ENCODE assay signal across 26 cellular contexts in the genomic region with DNA sequence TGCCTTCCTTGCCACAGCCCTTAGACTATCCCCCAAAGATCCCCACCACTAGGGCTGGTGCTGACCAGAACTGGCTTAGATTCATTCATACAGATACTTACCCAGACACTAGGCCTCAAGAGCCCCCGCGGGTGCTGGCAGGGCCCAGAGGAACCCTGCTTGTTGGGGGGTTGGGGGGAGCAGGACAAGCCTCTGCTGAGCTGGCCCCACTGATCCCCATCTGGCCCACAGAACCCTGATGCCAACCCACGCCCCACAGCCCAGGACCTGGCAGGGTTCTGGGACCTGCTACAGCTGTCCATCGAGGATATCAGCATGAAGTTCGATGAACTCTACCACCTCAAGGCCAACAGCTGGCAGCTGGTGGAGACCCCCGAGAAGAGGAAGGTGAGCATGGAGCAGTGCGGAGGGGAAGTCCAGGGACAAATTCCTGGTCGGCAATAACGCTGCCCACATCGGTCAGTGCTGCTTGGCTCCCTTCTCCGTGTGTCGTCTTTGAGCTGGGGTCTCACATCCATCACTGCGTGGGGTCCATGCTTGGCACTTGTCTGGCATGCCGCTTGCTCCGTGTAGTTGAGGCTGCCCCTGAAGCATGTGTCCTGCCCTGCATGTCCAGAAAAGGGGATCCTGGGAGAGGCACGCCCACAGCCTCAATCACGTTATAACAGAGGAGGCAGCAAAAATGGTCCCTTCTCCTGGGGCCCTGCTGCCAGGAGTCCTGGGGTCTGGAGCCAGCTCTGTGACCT. TPM values are rescaled to one million over a fixed set of nuclear protein-coding genes. Genes with fewer than 3 reads are reported as not detected.
DNase-seq lines count a peak whose midpoint lies in the region; ATAC-seq, FAIRE-seq and TF ChIP-seq lines count a peak whose summit lies in the region.
"Had no signal": no experiment of that assay in that cellular context is flagged by ENCODE, and none has a peak within 500 bp of the region (broad histone marks: within the 10 kb centered on the region; RNA-seq: fewer than 3 reads in every experiment).

No MANE protein-coding gene starts in this region.

- no TSS peak for BruUV-seq in HepG2 (replicated peaks; lab: Mats Ljungman, UMichigan)

- no peak for ATAC-seq in HepG2
- ATAC-seq in right lobe of liver, result no peak
- no peak for ATAC-seq in upper lobe of right lung
- ATAC-seq in HG03457 (IDR thresholded peaks at IDR 0.05; ENCODE audit: unreplicated experiment), result no peak
- ATAC-seq: body of pancreas, Panc1, pancreas had no signal

- H3K27me3 ChIP-seq in HepG2 (ENCODE audit: control insufficient read depth in 1 of 2, insufficient read depth in 2 of 2, low read length in 2 of 2) (no peaks in the 10 kb centered on the region), right lobe of liver (no peaks in the 10 kb centered on the region), rectal smooth muscle tissue (ENCODE audit: control insufficient read depth, insufficient read depth, low read length) (no peaks in the 10 kb centered on the region), BE2C (no peaks in the 10 kb centered on the region), upper lobe of right lung (no peaks in the 10 kb centered on the region)
- H3K27me3 ChIP-seq: body of pancreas, colonic mucosa, pancreas, SJCRH30, thyroid gland had no signal

- TF ChIP-seq EP300 in HepG2 (IDR thresholded peaks at IDR 0.05; ENCODE audit: low read depth in 2 of 2, low read length in 2 of 2), result no peak
- no peak for TF ChIP-seq EP300 in HepG2 (CRISPR knock-in tag; IDR thresholded peaks at IDR 0.05; ENCODE audit: borderline replicate concordance)

- H3K36me3 Mint-ChIP-seq in endothelial cell (ENCODE audit: low read depth, unreplicated experiment), result peaks cover 33% of the 10 kb centered on the region
- H3K36me3 Mint-ChIP-seq: activated naive CD8-positive, alpha-beta T cell treated with anti-CD3 and anti-CD28 coated beads for 36 hours had no signal

- TF ChIP-seq RAD21 in HepG2 (CRISPR knock-in tag; IDR thresholded peaks at IDR 0.05), result no peak

- H3K9ac ChIP-seq in HepG2 (ENCODE audit: insufficient read depth, low read depth, low read length) (no peak overlapping the region), rectal smooth muscle tissue (ENCODE audit: low read length) (no peak overlapping the region)

- no peak; a peak in 1 of 4 replicates for TF ChIP-seq POLR2A in HepG2 (IDR thresholded peaks at IDR 0.05; ENCODE audit: insufficient read depth in 1 of 2, low read depth in 2 of 2, low read length in 2 of 2)
- no peak for TF ChIP-seq POLR2A in right lobe of liver (IDR thresholded peaks at IDR 0.05)

- H3K4me2 ChIP-seq in HepG2 (ENCODE audit: low read depth, low read length), result no peak overlapping the region

- CTCF ChIA-PET in HepG2 (lab: Yijun Ruan, JAX; ENCODE audit: low intra/inter-chr PET ratio, low total read pairs), result no interaction called here

- no peaks in the 10 kb centered on the region for H3K4me1 Mint-ChIP-seq in endothelial cell (ENCODE audit: unreplicated experiment)
- H3K4me1 Mint-ChIP-seq: activated naive CD8-positive, alpha-beta T cell treated with anti-CD3 and anti-CD28 coated beads for 36 hours had no signal

- WGBS in HepG2 (ENCODE audit: low lambda C conversion rate), result 97% methylated on average over 17 of the region's 17 CpGs
- WGBS in right lobe of liver (ENCODE audit: insufficient coverage, low coverage, low lambda C conversion rate, missing lambda C conversion rate), result no CpG with 5 or more reads among the region's 17 CpGs

- no peak for FAIRE-seq in HepG2 (lab: Jason Lieb, UNC)
- FAIRE-seq: D721Med, pancreas, TTC549 had no signal

- no peak overlapping the region for H3K27ac Mint-ChIP-seq in endothelial cell (ENCODE audit: unreplicated experiment)
- H3K27ac Mint-ChIP-seq: activated naive CD8-positive, alpha-beta T cell treated with anti-CD3 and anti-CD28 coated beads for 36 hours had no signal

- peak overlapping the region; percentile 21 for H3K4me3 Mint-ChIP-seq in endothelial cell (ENCODE audit: unreplicated experiment)
- H3K4me3 Mint-ChIP-seq: activated naive CD8-positive, alpha-beta T cell treated with anti-CD3 and anti-CD28 coated beads for 36 hours had no signal

- H3K4me1 ChIP-seq in HepG2 (ENCODE audit: insufficient read depth, low read length) (no peaks in the 10 kb centered on the region), right lobe of liver (no peaks in the 10 kb centered on the region), rectal smooth muscle tissue (ENCODE audit: control insufficient read depth, insufficient read depth, low read length) (peaks cover 18% of the 10 kb centered on the region), BE2C (peaks cover 6% of the 10 kb centered on the region; the same call in 1 of the 2 replicates), upper lobe of right lung (no peaks in the 10 kb centered on the region)
- H3K4me1 ChIP-seq: body of pancreas, colonic mucosa had no signal

- POLR2A ChIA-PET in HepG2 (lab: Yijun Ruan, JAX), result no interaction called here

- H3K9me3 ChIP-seq in HepG2 (ENCODE audit: low read length), result no peaks in the 10 kb centered on the region
- no peaks in the 10 kb centered on the region for H3K9me3 ChIP-seq in right lobe of liver
- no peaks in the 10 kb centered on the region for H3K9me3 ChIP-seq in BE2C
- H3K9me3 ChIP-seq in upper lobe of right lung, result no peaks in the 10 kb centered on the region
- H3K9me3 ChIP-seq: body of pancreas, colonic mucosa, pancreas, SJCRH30, thyroid gland had no signal

- in situ Hi-C loops in HepG2 (cut with HindIII; ENCODE audit: extremely low pct_ligation_motif_present, low pct_unique_long_range_greater_than_20kb), result no loop called here

- DNase-seq in HepG2 (ENCODE audit: low spot score) (no peak), right lobe of liver (no peak), endothelial cell (ENCODE audit: low spot score) (no peak), BE2C (no peak), upper lobe of right lung (no peak), NCI-H1048 (lab: John Stamatoyannopoulos, UW) (no peak)
- DNase-seq: ACHN; activated CD4-positive, alpha-beta T cell treated with anti-CD3 and anti-CD28 coated beads for 4 hours; activated naive CD8-positive, alpha-beta T cell treated with anti-CD3 and anti-CD28 coated beads for 36 hours; body of pancreas; colonic mucosa; EL; GOT3; naive B cell; NCI-H2081 treated with DMSO at 0.1 percent for 48 hours; NCI-H510A treated with DMSO at 0.1 percent for 48 hours; SJCRH30; T-helper 1 cell; thyroid gland had no signal

- H3K79me2 ChIP-seq in HepG2 (ENCODE audit: insufficient read depth, low read length), result no peaks in the 10 kb centered on the region

- H2AFZ ChIP-seq in HepG2 (ENCODE audit: low read length), result no peak overlapping the region

- TF ChIP-seq CTCF in HepG2 (CRISPR knock-in tag; IDR thresholded peaks at IDR 0.05), result no peak
- TF ChIP-seq CTCF in right lobe of liver (IDR thresholded peaks at IDR 0.05), result no peak
- TF ChIP-seq CTCF in endothelial cell (IDR thresholded peaks at IDR 0.05; ENCODE audit: unreplicated experiment), result no peak
- TF ChIP-seq CTCF in BE2C (IDR thresholded peaks at IDR 0.05; ENCODE audit: low read depth, low read length), result no peak
- TF ChIP-seq CTCF in upper lobe of right lung (IDR thresholded peaks at IDR 0.05), result no peak

- intact Hi-C loops in HepG2 (cut with micrococcal nuclease; ENCODE audit: unreplicated experiment) (no loop called here), right lobe of liver (cut with DNase I) (no loop called here), upper lobe of right lung (cut with DNase I) (no loop called here)

- H3K4me3 ChIP-seq in HepG2 (replicated peaks in 1 of 3; ENCODE audit: insufficient read depth in 1 of 3, low read depth in 2 of 3, low read length in 3 of 3) (no peak overlapping the region), right lobe of liver (no peak overlapping the region), rectal smooth muscle tissue (ENCODE audit: low read length) (no peak overlapping the region), BE2C (ENCODE audit: low read depth, low read length) (no peak overlapping the region), upper lobe of right lung (no peak overlapping the region)
- H3K4me3 ChIP-seq: body of pancreas, colonic mucosa, pancreas, SJCRH30, thyroid gland had no signal

- H3K27me3 Mint-ChIP-seq in endothelial cell (ENCODE audit: unreplicated experiment), result peaks cover 5% of the 10 kb centered on the region
- H3K27me3 Mint-ChIP-seq: activated naive CD8-positive, alpha-beta T cell treated with anti-CD3 and anti-CD28 coated beads for 36 hours; naive B cell had no signal

- peaks cover 8% of the 10 kb centered on the region; the same call in 1 of the 2 replicates for H4K20me1 ChIP-seq in HepG2 (ENCODE audit: insufficient read depth, low read length)

- H3K27ac ChIP-seq in HepG2 (ENCODE audit: extremely low read length, insufficient read depth, low read length) (no peak overlapping the region), right lobe of liver (no peak overlapping the region), rectal smooth muscle tissue (ENCODE audit: low read depth, low read length) (peak overlapping the region; percentile 80), upper lobe of right lung (no peak overlapping the region)
- H3K27ac ChIP-seq: C4-2B, colonic mucosa, pancreas, SJCRH30, thyroid gland had no signal

- H3K9me3 Mint-ChIP-seq in endothelial cell (ENCODE audit: unreplicated experiment), result no peaks in the 10 kb centered on the region
- H3K9me3 Mint-ChIP-seq: activated naive CD8-positive, alpha-beta T cell treated with anti-CD3 and anti-CD28 coated beads for 36 hours; naive B cell had no signal

- peaks cover 44 to 67% of the 10 kb centered on the region in 2 experiments for H3K36me3 ChIP-seq in HepG2 (replicated peaks in 1 of 2; ENCODE audit: control insufficient read depth in 1 of 2, insufficient read depth in 2 of 2, low read length in 2 of 2)
- H3K36me3 ChIP-seq in right lobe of liver, result peaks cover 0 to 38% (median 14%) of the 10 kb centered on the region in 4 donors
- peaks cover 23% of the 10 kb centered on the region for H3K36me3 ChIP-seq in rectal smooth muscle tissue (ENCODE audit: control insufficient read depth, insufficient read depth, low read length)
- peaks cover 29% of the 10 kb centered on the region for H3K36me3 ChIP-seq in BE2C
- peaks cover 71% of the 10 kb centered on the region for H3K36me3 ChIP-seq in upper lobe of right lung

RNA-seq across cellular contexts. Expression of gene MYL9, which starts 15.5 kb away (rescaled TPM):
- 2.2 and 2.7 TPM in 2 replicates for total RNA-seq in HepG2 (2016; rRNA removed; fragmentation: Illumina TruSeq; extraction: Trizol)
- total RNA-seq in HepG2 (2016; cell fraction: cytosol; rRNA removed; fragmentation: Illumina TruSeq; extraction: Trizol; ENCODE audit: low read depth), result 0.79 and 0.91 TPM in 2 replicates
- 2.5 TPM in 2 replicates for total RNA-seq in HepG2 (2016; cell fraction: insoluble cytoplasmic fraction; rRNA removed; fragmentation: Illumina TruSeq; extraction: Trizol)
- total RNA-seq in HepG2 (2016; cell fraction: membrane; rRNA removed; fragmentation: Illumina TruSeq; extraction: Trizol), result 1.5 and 2.5 TPM in 2 replicates
- 1.3 and 1.7 TPM in 2 replicates for total RNA-seq in HepG2 (2016; cell fraction: nucleus; rRNA removed; fragmentation: Illumina TruSeq; extraction: Trizol)
- polyA plus RNA-seq in HepG2 (2011; rRNA removed), result 0.87 and 1.1 TPM in 2 replicates
- polyA plus RNA-seq in HepG2 (2011; cell fraction: cytosol; rRNA removed), result 0.72 and 0.73 TPM in 2 replicates
- polyA plus RNA-seq in HepG2 (2011; cell fraction: nucleus; rRNA removed), result 0.59 and 0.69 TPM in 2 replicates
- polyA plus RNA-seq in HepG2 (2012), result 1.2 and 1.4 TPM in 2 replicates
- polyA plus RNA-seq in HepG2 (2016; cell fraction: cytosol; fragmentation: Illumina TruSeq; extraction: Trizol; ENCODE audit: low read depth), result 4.6 and 5.7 TPM in 2 replicates
- polyA plus RNA-seq in HepG2 (2016; cell fraction: insoluble cytoplasmic fraction; fragmentation: Illumina TruSeq; extraction: Trizol; ENCODE audit: low read depth), result 10.1 and 12.3 TPM in 2 replicates
- 6.4 and 6.8 TPM in 2 replicates for polyA plus RNA-seq in HepG2 (2016; cell fraction: membrane; fragmentation: Illumina TruSeq; extraction: Trizol; ENCODE audit: low read depth)
- polyA plus RNA-seq in HepG2 (2016; cell fraction: nucleus; fragmentation: Illumina TruSeq; extraction: Trizol; ENCODE audit: insufficient read depth, low read depth), result 8.9 and 9.0 TPM in 2 replicates
- polyA minus RNA-seq in HepG2 (2011; rRNA and poly(A)+ RNA removed; ENCODE audit: low replicate concordance), result 0.72 and 4.7 TPM in 2 replicates
- polyA minus RNA-seq in HepG2 (2011; cell fraction: cytosol; rRNA and poly(A)+ RNA removed), result 0.70 and 0.89 TPM in 2 replicates
- polyA minus RNA-seq in HepG2 (2011; cell fraction: nucleus; rRNA and poly(A)+ RNA removed), result 0.39 and 0.75 TPM in 2 replicates
- 10 to 100 TPM in 4 of 6 experiments, 1 to 10 TPM in 2; 7.7 to 44.2 (median 18.1) TPM for total RNA-seq in right lobe of liver
- total RNA-seq in endothelial cell (ENCODE audit: unreplicated experiment), result 128 TPM
- polyA plus RNA-seq in BE2C (2012; ENCODE audit: insufficient read depth, insufficient read length, low read depth), result not detected
- total RNA-seq in upper lobe of right lung, result 410 TPM

RNA-seq across cellular contexts. Expression of gene TGIF2, which starts 47.6 kb away (rescaled TPM):
- total RNA-seq in HepG2 (2016; rRNA removed; fragmentation: Illumina TruSeq; extraction: Trizol), result 53.9 and 60.3 TPM in 2 replicates
- total RNA-seq in HepG2 (2016; cell fraction: cytosol; rRNA removed; fragmentation: Illumina TruSeq; extraction: Trizol; ENCODE audit: low read depth), result 14.9 and 16.3 TPM in 2 replicates
- 49.1 and 52.3 TPM in 2 replicates for total RNA-seq in HepG2 (2016; cell fraction: insoluble cytoplasmic fraction; rRNA removed; fragmentation: Illumina TruSeq; extraction: Trizol)
- total RNA-seq in HepG2 (2016; cell fraction: membrane; rRNA removed; fragmentation: Illumina TruSeq; extraction: Trizol), result 65.6 and 66.2 TPM in 2 replicates
- 24.2 and 31.3 TPM in 2 replicates for total RNA-seq in HepG2 (2016; cell fraction: nucleus; rRNA removed; fragmentation: Illumina TruSeq; extraction: Trizol)
- polyA plus RNA-seq in HepG2 (2011; rRNA removed), result 41.3 and 49.9 TPM in 2 replicates
- 46.3 and 49.3 TPM in 2 replicates for polyA plus RNA-seq in HepG2 (2011; cell fraction: cytosol; rRNA removed)
- 32.5 and 35.0 TPM in 2 replicates for polyA plus RNA-seq in HepG2 (2011; cell fraction: nucleus; rRNA removed)
- polyA plus RNA-seq in HepG2 (2012), result 23.6 and 28.9 TPM in 2 replicates
- 12.4 and 13.0 TPM in 2 replicates for polyA plus RNA-seq in HepG2 (2016; cell fraction: cytosol; fragmentation: Illumina TruSeq; extraction: Trizol; ENCODE audit: low read depth)
- 49.9 and 59.5 TPM in 2 replicates for polyA plus RNA-seq in HepG2 (2016; cell fraction: insoluble cytoplasmic fraction; fragmentation: Illumina TruSeq; extraction: Trizol; ENCODE audit: low read depth)
- 44.7 and 47.8 TPM in 2 replicates for polyA plus RNA-seq in HepG2 (2016; cell fraction: membrane; fragmentation: Illumina TruSeq; extraction: Trizol; ENCODE audit: low read depth)
- 38.6 and 40.7 TPM in 2 replicates for polyA plus RNA-seq in HepG2 (2016; cell fraction: nucleus; fragmentation: Illumina TruSeq; extraction: Trizol; ENCODE audit: insufficient read depth, low read depth)
- 14.1 and 93.1 TPM in 2 replicates for polyA minus RNA-seq in HepG2 (2011; rRNA and poly(A)+ RNA removed; ENCODE audit: low replicate concordance)
- polyA minus RNA-seq in HepG2 (2011; cell fraction: cytosol; rRNA and poly(A)+ RNA removed), result 38.7 and 42.5 TPM in 2 replicates
- 19.2 and 22.9 TPM in 2 replicates for polyA minus RNA-seq in HepG2 (2011; cell fraction: nucleus; rRNA and poly(A)+ RNA removed)
- 1 to 10 TPM; 3.2 to 7.8 (median 5.9) TPM for total RNA-seq in right lobe of liver
- total RNA-seq in endothelial cell (ENCODE audit: unreplicated experiment), result 43.7 TPM
- polyA plus RNA-seq in BE2C (2012; ENCODE audit: insufficient read depth, insufficient read length, low read depth), result 6.2 TPM
- 16.8 TPM for total RNA-seq in upper lobe of right lung
